In the genomic region with DNA sequence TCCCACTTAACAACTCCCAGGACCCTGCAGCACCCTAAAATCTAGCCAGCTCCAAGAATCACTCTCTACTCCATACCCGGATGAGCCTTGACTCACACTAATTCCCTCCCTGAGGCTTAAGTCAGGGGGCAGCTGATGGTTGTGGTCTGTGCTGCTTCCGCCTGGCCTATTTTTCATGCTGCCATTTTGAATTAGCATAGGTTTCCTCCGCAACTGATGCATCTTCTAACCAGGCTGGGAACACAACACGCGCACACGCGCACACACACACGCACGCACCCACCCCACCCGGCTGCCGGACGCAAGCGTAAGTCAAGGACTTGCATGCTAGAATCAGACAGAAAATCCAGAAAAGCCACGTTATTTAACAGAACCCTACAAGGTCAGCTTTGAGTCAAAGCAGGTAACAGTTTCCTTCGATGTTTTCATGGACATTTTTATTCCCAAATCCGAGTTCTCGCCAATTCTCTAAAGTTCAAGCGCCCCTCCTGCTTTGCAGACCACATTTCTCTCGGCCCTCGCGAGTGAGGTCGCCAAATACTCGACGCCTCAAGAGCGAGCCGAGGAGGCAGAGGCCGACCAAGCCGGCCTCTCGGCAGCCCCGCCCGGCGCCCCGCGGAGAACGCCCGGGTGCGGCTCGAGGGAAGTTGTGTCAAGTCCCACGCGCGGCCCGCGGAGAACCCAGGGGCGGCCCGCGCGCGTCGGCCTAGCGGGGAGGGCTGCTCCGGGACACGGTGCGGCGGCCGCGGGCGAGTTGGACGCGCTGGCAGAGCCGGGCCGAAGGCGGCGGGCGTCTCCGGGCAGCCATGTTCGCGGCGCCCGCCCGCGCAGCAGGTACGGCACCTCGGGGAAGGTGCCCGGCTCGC, we compare ENCODE assay signal across 1 cellular context.
A peak's percentile ranks its signal among the peaks of the same experiment; 100 is the strongest.
TF ChIP-seq lines count a peak whose summit lies in the region.

No MANE protein-coding gene starts in this region.

TF ChIP-seq in HepG2, 621 proteins besides CTCF, POLR2A, EP300 and RAD21 (continued from another document):
- TF ChIP-seq CEBPB (IDR thresholded peaks at IDR 0.05; ENCODE audit: borderline replicate concordance, low read depth, low read length) (no peak), ZBTB42 (CRISPR knock-in tag; IDR thresholded peaks at IDR 0.05) (no peak), ZNF850 (CRISPR knock-in tag; conservative IDR thresholded peaks at IDR 0.05) (no peak), KLF13 (CRISPR knock-in tag; IDR thresholded peaks at IDR 0.05) (no peak), ZNF260 (CRISPR knock-in tag; IDR thresholded peaks at IDR 0.05; ENCODE audit: borderline replicate concordance, low read depth) (no peak), KMT2A (CRISPR knock-in tag; IDR thresholded peaks at IDR 0.05) (peak; percentile 64; the same call in 1 of the 2 replicates), SMYD3 (CRISPR knock-in tag; IDR thresholded peaks at IDR 0.05) (no peak)
- TF ChIP-seq, protein P1, sequence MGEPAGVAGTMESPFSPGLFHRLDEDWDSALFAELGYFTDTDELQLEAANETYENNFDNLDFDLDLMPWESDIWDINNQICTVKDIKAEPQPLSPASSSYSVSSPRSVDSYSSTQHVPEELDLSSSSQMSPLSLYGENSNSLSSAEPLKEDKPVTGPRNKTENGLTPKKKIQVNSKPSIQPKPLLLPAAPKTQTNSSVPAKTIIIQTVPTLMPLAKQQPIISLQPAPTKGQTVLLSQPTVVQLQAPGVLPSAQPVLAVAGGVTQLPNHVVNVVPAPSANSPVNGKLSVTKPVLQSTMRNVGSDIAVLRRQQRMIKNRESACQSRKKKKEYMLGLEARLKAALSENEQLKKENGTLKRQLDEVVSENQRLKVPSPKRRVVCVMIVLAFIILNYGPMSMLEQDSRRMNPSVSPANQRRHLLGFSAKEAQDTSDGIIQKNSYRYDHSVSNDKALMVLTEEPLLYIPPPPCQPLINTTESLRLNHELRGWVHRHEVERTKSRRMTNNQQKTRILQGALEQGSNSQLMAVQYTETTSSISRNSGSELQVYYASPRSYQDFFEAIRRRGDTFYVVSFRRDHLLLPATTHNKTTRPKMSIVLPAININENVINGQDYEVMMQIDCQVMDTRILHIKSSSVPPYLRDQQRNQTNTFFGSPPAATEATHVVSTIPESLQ (CRISPR knock-in tag; conservative IDR thresholded peaks at IDR 0.05) = no peak
